ENCODE assay signal across 19 cellular contexts in the genomic region with DNA sequence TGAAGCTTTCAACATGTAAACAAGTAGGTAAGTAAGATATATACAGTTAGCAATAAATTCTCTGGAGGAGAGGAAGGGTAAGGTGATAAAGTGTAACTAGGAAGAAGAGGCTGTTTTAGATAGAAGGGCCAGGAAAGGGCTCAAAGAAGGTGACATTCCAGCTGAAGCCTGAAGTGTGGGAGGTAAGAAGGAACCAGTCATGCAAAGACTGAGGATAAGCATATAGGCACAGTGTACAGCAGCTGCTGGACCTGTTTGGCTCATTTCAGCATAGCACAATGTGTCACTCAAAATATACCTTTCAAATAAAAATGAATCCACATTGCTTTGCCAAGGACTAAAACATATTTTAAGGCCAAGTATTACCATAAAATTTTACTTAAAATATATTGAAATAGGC. TPM values are rescaled to one million over a fixed set of nuclear protein-coding genes. Genes with fewer than 3 reads are reported as not detected.
A peak's percentile ranks its signal among the peaks of the same experiment; 100 is the strongest.
DNase-seq lines count a peak whose midpoint lies in the region; TF ChIP-seq lines count a peak whose summit lies in the region.
"Had no signal": no experiment of that assay in that cellular context is flagged by ENCODE, and none has a peak within 500 bp of the region (broad histone marks: within the 10 kb centered on the region; RNA-seq: fewer than 3 reads in every experiment).

No MANE protein-coding gene starts in this region.

- H3K9me3 ChIP-seq in breast epithelium, result no peaks in the 10 kb centered on the region
- H3K9me3 ChIP-seq: A549; BE2C; BLaER1 treated with 17β-estradiol and CSF1 and Interleukin-3, amounts not matched to agents 10 nM and 100 nM had no signal

- no peaks in the 10 kb centered on the region for H3K36me3 ChIP-seq in breast epithelium
- H3K36me3 ChIP-seq: BE2C; BLaER1 treated with 17β-estradiol and CSF1 and Interleukin-3, amounts not matched to agents 10 nM and 100 nM had no signal

- peak; percentile 47 to 78 for DNase-seq in T47D (ENCODE audit: low read depth in 1 of 2, low spot score in 1 of 2)
- no peak for DNase-seq in breast epithelium (ENCODE audit: low spot score in 2 of 2)
- DNase-seq in epithelial cell of esophagus (ENCODE audit: low read depth), result peak; percentile 36
- peak; percentile 86 for DNase-seq in left kidney (ENCODE audit: low read depth, low spot score)
- DNase-seq in GM19238 (ENCODE audit: insufficient read length, low spot score), result no peak
- DNase-seq in cerebellar cortex (ENCODE audit: low spot score), result no peak
- DNase-seq: 8988T; ACHN; AML-193; BE2C; CD4-positive, alpha-beta T cell; CD8-positive, alpha-beta memory T cell; DMS 273 treated with DMSO at 0.1 percent for 48 hours; DND-41; H9 had no signal

- H3K4me1 ChIP-seq in breast epithelium, result no peaks in the 10 kb centered on the region
- H3K4me1 ChIP-seq: A549, BE2C had no signal

- no peak for TF ChIP-seq POLR2A in breast epithelium (IDR thresholded peaks at IDR 0.05)

- no peaks in the 10 kb centered on the region for H3K27me3 ChIP-seq in breast epithelium
- H3K27me3 ChIP-seq: BLaER1 treated with 17β-estradiol and CSF1 and Interleukin-3, amounts not matched to agents 10 nM and 100 nM had no signal

- no peak overlapping the region for H3K27ac ChIP-seq in breast epithelium
- H3K27ac ChIP-seq: A549; BLaER1 treated with 17β-estradiol and CSF1 and Interleukin-3, amounts not matched to agents 10 nM and 100 nM had no signal

- TF ChIP-seq CTCF in breast epithelium (IDR thresholded peaks at IDR 0.05), result no peak
- no peak for TF ChIP-seq CTCF in epithelial cell of esophagus (IDR thresholded peaks at IDR 0.05; ENCODE audit: insufficient read depth, low read depth, low read length, missing control alignments)

- in situ Hi-C loops in T47D (cut with HindIII; ENCODE audit: low pct_unique_long_range_greater_than_20kb, low sequenced_read_pairs), result no loop called here

- H3K4me3 ChIP-seq in breast epithelium (no peak overlapping the region), epithelial cell of esophagus (ENCODE audit: low read length) (no peak overlapping the region)
- H3K4me3 ChIP-seq: A549; BLaER1 treated with 17β-estradiol and CSF1 and Interleukin-3, amounts not matched to agents 10 nM and 100 nM; GM23338 had no signal

- intact Hi-C loops in breast epithelium (cut with DNase I; ENCODE audit: low total_unique reads), result no loop called here

RNA-seq across cellular contexts. Expression of a gene that starts 28.6 kb away (rescaled TPM):
- 100 to 1,000 TPM in 1 of 3 donors, 10 to 100 TPM in 2; 65.1 to 102 (median 89.1) TPM for total RNA-seq in breast epithelium

RNA-seq across cellular contexts. Expression of a gene that starts 39.0 kb away (rescaled TPM):
- total RNA-seq in breast epithelium, result not detected
- total RNA-seq: CD4-positive, alpha-beta T cell; CD8-positive, alpha-beta memory T cell; GM23338; H4; H9 had no signal

Comparison
In these comparisons a context has a peak if more than half of its experiments do, and no peak if none do; other contexts are left out.
1. DNase-seq: peak in T47D (2 of 2), epithelial cell of esophagus (single experiment) and left kidney (single experiment); none in breast epithelium (0 of 2), GM19238 (single experiment) and cerebellar cortex (single experiment).